26 cellular contexts compared by ENCODE assay signal in the genomic region with DNA sequence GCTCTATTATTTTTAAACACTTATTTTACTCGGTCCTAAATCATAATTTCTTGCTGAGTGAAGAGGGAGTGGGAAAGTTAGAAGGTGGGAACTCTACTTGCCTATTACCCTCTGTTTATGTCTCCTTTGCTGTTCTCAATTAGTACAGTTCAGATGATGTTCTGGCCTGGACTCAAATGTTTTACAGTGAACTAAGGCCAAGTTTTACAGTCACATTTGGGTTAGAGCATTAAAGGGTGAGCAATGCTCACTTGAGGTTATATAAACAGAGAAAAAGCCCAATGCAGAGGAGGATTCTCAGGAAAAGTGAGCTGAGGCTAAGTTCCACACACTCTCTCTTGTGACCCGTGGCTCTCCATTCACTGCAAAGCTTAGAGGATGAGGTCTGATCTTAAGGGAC.
"Had no signal": no experiment of that assay in that cellular context is flagged by ENCODE, and none has a peak within 500 bp of the region (broad histone marks: within the 10 kb centered on the region; RNA-seq: fewer than 3 reads in every experiment).

No MANE protein-coding gene starts in this region.

- H3K4me3 Mint-ChIP-seq: activated CD4-positive, alpha-beta T cell treated with anti-CD3 and anti-CD28 coated beads, Interleukin-2, amount 10 ng/mL, durations not matched to agents 7 days and 5 days; activated CD8-positive, alpha-beta T cell treated with anti-CD3 and anti-CD28 coated beads, Interleukin-2, amount 10 ng/mL, durations not matched to agents 7 days and 5 days; effector memory CD8-positive, alpha-beta T cell; mesothelial cell of epicardium; naive thymus-derived CD8-positive, alpha-beta T cell; type B pancreatic cell had no signal

- DNase-seq: activated CD4-positive, alpha-beta T cell treated with anti-CD3 and anti-CD28 coated beads, Interleukin-2, amount 10 ng/mL, durations not matched to agents 7 days and 5 days; activated CD8-positive, alpha-beta T cell treated with anti-CD3 and anti-CD28 coated beads, Interleukin-2, amount 10 ng/mL, durations not matched to agents 7 days and 5 days; activated T-cell treated with anti-CD3 and anti-CD28 coated beads, Interleukin-2, amount 50 U/mL, for 1 hour; adrenal gland; brain microvascular endothelial cell; caudate nucleus; dorsolateral prefrontal cortex; effector memory CD8-positive, alpha-beta T cell; foreskin melanocyte; lower lobe of right lung; naive thymus-derived CD8-positive, alpha-beta T cell; stimulated activated CD4-positive, alpha-beta T cell treated with anti-CD3 and anti-CD28 coated beads, Interleukin-15, amount 100 ng/mL, for 24 hours; stimulated activated CD8-positive, alpha-beta memory T cell treated with anti-CD3 and anti-CD28 coated beads, Interleukin-4, amount 100 ng/mL, for 48 hours; stimulated activated naive CD4-positive, alpha-beta T cell; T-helper 2 cell had no signal

- H3K4me3 ChIP-seq: adrenal gland, ascending aorta, dorsolateral prefrontal cortex, esophagus muscularis mucosa, lower lobe of right lung, smooth muscle cell, thoracic aorta had no signal

- H3K9me3 Mint-ChIP-seq: activated CD4-positive, alpha-beta T cell treated with anti-CD3 and anti-CD28 coated beads, Interleukin-2, amount 10 ng/mL, durations not matched to agents 7 days and 5 days; activated naive CD4-positive, alpha-beta T cell treated with anti-CD3 and anti-CD28 coated beads, Interleukin-2, amount 50 U/mL, for 72 hours; effector memory CD8-positive, alpha-beta T cell; mesothelial cell of epicardium; naive thymus-derived CD8-positive, alpha-beta T cell; type B pancreatic cell had no signal

- H3K9me3 ChIP-seq: adrenal gland, ascending aorta, esophagus muscularis mucosa, lower lobe of right lung, thoracic aorta had no signal

- H3K27ac ChIP-seq: adrenal gland, ascending aorta, brain microvascular endothelial cell, dorsolateral prefrontal cortex, lower lobe of right lung, thoracic aorta had no signal

- ATAC-seq: activated CD4-positive, CD25-positive, alpha-beta regulatory T cell treated with anti-CD3 and anti-CD28 coated beads, Interleukin-2, amount 50 U/mL, for 24 hours; activated CD8-positive, alpha-beta T cell treated with anti-CD3 and anti-CD28 coated beads, Interleukin-2, amount 10 ng/mL, durations not matched to agents 7 days and 5 days; activated naive CD4-positive, alpha-beta T cell treated with anti-CD3 and anti-CD28 coated beads, Interleukin-2, amount 50 U/mL, for 72 hours; effector memory CD8-positive, alpha-beta T cell; left lobe of liver; lower lobe of right lung; naive thymus-derived CD8-positive, alpha-beta T cell; sciatic nerve had no signal

- H3K4me1 Mint-ChIP-seq: activated CD4-positive, alpha-beta T cell treated with anti-CD3 and anti-CD28 coated beads, Interleukin-2, amount 10 ng/mL, durations not matched to agents 7 days and 5 days had no signal

- H3K4me2 ChIP-seq: smooth muscle cell had no signal

- H3K27ac Mint-ChIP-seq: activated CD4-positive, alpha-beta T cell treated with anti-CD3 and anti-CD28 coated beads, Interleukin-2, amount 10 ng/mL, durations not matched to agents 7 days and 5 days; activated CD8-positive, alpha-beta T cell treated with anti-CD3 and anti-CD28 coated beads, Interleukin-2, amount 10 ng/mL, durations not matched to agents 7 days and 5 days; activated naive CD4-positive, alpha-beta T cell treated with anti-CD3 and anti-CD28 coated beads, Interleukin-2, amount 50 U/mL, for 72 hours; effector memory CD8-positive, alpha-beta T cell; mesothelial cell of epicardium; naive thymus-derived CD8-positive, alpha-beta T cell; type B pancreatic cell had no signal

- H3K27me3 Mint-ChIP-seq: activated CD4-positive, alpha-beta T cell treated with anti-CD3 and anti-CD28 coated beads, Interleukin-2, amount 10 ng/mL, durations not matched to agents 7 days and 5 days; effector memory CD8-positive, alpha-beta T cell; naive thymus-derived CD8-positive, alpha-beta T cell; type B pancreatic cell had no signal

- FAIRE-seq: colon had no signal
